1 cellular context compared by ENCODE assay signal in genomic region chr15:73324496-73325170, GRCh38.
TF ChIP-seq lines count a peak whose summit lies in the region.

No MANE protein-coding gene starts in this region.

TF ChIP-seq in HepG2, 621 proteins besides CTCF, POLR2A, EP300 and RAD21:
- TF ChIP-seq HMG20B (CRISPR knock-in tag; conservative IDR thresholded peaks at IDR 0.05) (no peak), RAD51 (IDR thresholded peaks at IDR 0.05; ENCODE audit: borderline replicate concordance) (no peak), ISX (CRISPR knock-in tag; conservative IDR thresholded peaks at IDR 0.05) (no peak), MXD1 (CRISPR knock-in tag; IDR thresholded peaks at IDR 0.05) (no peak), ZMAT5 (CRISPR knock-in tag; IDR thresholded peaks at IDR 0.05; ENCODE audit: borderline replicate concordance, low read depth) (no peak), MXD3 (CRISPR knock-in tag; IDR thresholded peaks at IDR 0.05) (no peak), KDM5A (IDR thresholded peaks at IDR 0.05; ENCODE audit: borderline replicate concordance, low read length) (no peak)
